ENCODE assay signal across 7 cellular contexts in the genomic region with DNA sequence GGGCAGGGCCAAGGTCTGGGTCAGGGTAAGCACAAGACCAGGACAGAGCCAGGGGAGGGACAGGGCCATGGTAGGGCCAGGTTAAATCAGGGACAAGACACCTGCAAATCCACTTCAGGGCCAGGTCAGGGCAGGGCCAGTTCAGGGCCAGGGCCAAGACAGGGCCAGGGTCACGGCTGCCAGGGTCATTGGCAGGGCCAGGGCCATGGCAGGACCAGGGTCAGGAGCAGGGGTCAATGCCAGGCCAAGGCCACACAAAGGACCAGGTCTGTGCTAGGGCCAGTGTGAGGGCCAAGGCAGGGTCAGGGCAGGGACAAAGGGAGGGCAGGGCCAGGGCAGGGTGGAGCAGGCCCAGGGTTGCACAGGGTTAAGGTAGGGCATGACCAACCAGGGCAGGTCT.
DNase-seq lines count a peak whose midpoint lies in the region; ATAC-seq, FAIRE-seq and TF ChIP-seq lines count a peak whose summit lies in the region.
"Not testable (repeated sequence)": the region's sequence is repeated elsewhere in the genome, so short reads cannot be mapped to it uniquely, and the experiment has no call there.

No MANE protein-coding gene starts in this region.

- not testable (repeated sequence) for H3K4me1 ChIP-seq in right cardiac atrium (ENCODE audit: control insufficient read depth, insufficient read depth, low read length); kidney (ENCODE audit: control insufficient read depth in 1 of 2, insufficient read depth in 1 of 2, low read depth in 1 of 2, low read length in 2 of 2); neural progenitor cell; sigmoid colon; upper lobe of right lung

- not testable (repeated sequence) for TF ChIP-seq CTCF in chondrocyte (IDR thresholded peaks at IDR 0.05); kidney (IDR thresholded peaks at IDR 0.05; ENCODE audit: borderline replicate concordance, extremely low read depth, insufficient read depth); neural progenitor cell (IDR thresholded peaks at IDR 0.05); sigmoid colon (IDR thresholded peaks at IDR 0.05); upper lobe of right lung (IDR thresholded peaks at IDR 0.05)

- H3K9me3 ChIP-seq in right cardiac atrium (ENCODE audit: control insufficient read depth, low read length); kidney (ENCODE audit: control insufficient read depth in 1 of 2, low read length in 2 of 2); neural progenitor cell (ENCODE audit: low read depth); sigmoid colon; upper lobe of right lung: not testable (repeated sequence)

- not testable (repeated sequence) for H4K20me1 ChIP-seq in neural progenitor cell (ENCODE audit: low read depth)

- H2AFZ ChIP-seq in neural progenitor cell (replicated peaks) = not testable (repeated sequence)

- not testable (repeated sequence) for ATAC-seq in Right ventricle myocardium superior (ENCODE audit: poor library complexity); right cardiac atrium; upper lobe of right lung

- not testable (repeated sequence) for H3K4me1 Mint-ChIP-seq in chondrocyte (ENCODE audit: low read depth); neural progenitor cell

- not testable (repeated sequence) for TF ChIP-seq EP300 in sigmoid colon (IDR thresholded peaks at IDR 0.05)

- not testable (repeated sequence) for H3K4me2 ChIP-seq in neural progenitor cell

- H3K9me3 Mint-ChIP-seq in chondrocyte (ENCODE audit: low read depth); neural progenitor cell: not testable (repeated sequence)

- not testable (repeated sequence) for H3K79me2 ChIP-seq in neural progenitor cell (ENCODE audit: low read depth)

- H3K27ac ChIP-seq in right cardiac atrium (ENCODE audit: low read length); kidney (ENCODE audit: low read depth in 2 of 2, low read length in 2 of 2); neural progenitor cell; sigmoid colon; upper lobe of right lung: not testable (repeated sequence)

- not testable (repeated sequence) for H3K36me3 ChIP-seq in kidney (ENCODE audit: control insufficient read depth in 1 of 2, insufficient read depth in 2 of 2, low read length in 2 of 2); neural progenitor cell; sigmoid colon; upper lobe of right lung

- not testable (repeated sequence) for H3K27me3 ChIP-seq in right cardiac atrium (ENCODE audit: control insufficient read depth, insufficient read depth); neural progenitor cell; sigmoid colon; upper lobe of right lung

- H3K4me3 Mint-ChIP-seq in chondrocyte (ENCODE audit: unreplicated experiment); neural progenitor cell: not testable (repeated sequence)

- not testable (repeated sequence) for H3K27me3 Mint-ChIP-seq in chondrocyte (ENCODE audit: low read depth); neural progenitor cell (ENCODE audit: insufficient read depth, low read depth)

- intact Hi-C loops in Right ventricle myocardium superior (cut with DNase I); right cardiac atrium (cut with DNase I); kidney (cut with DNase I); sigmoid colon (cut with DNase I); upper lobe of right lung (cut with DNase I): not testable (repeated sequence)

- DNase-seq in chondrocyte (ENCODE audit: low spot score) (peak; percentile 94), Right ventricle myocardium superior (peak; percentile 34), right cardiac atrium (peak in 2 of 3 donors; percentile 33 to 48), kidney (peak; percentile 41), neural progenitor cell (ENCODE audit: low spot score) (peak; percentile 0), sigmoid colon (peak; percentile 46), upper lobe of right lung (peak; percentile 66)

- not testable (repeated sequence) for FAIRE-seq in kidney (lab: Jason Lieb, UNC)

- not testable (repeated sequence) for TF ChIP-seq POLR2A in sigmoid colon (IDR thresholded peaks at IDR 0.05)

- not testable (repeated sequence) for H3F3A ChIP-seq in neural progenitor cell (ENCODE audit: low read depth)

- H3K27ac Mint-ChIP-seq in chondrocyte (ENCODE audit: unreplicated experiment); neural progenitor cell: not testable (repeated sequence)

- WGBS in right cardiac atrium = 39% methylated on average over 1 of the region's 1 CpG
- WGBS in sigmoid colon, 2 donors = 23 to 49% methylated on average over 1 of the region's 1 CpG

- not testable (repeated sequence) for H3K36me3 Mint-ChIP-seq in chondrocyte (ENCODE audit: low read depth); neural progenitor cell

- H3K9ac ChIP-seq in kidney (ENCODE audit: low read length in 2 of 2); neural progenitor cell: not testable (repeated sequence)

- H3K4me3 ChIP-seq in right cardiac atrium (ENCODE audit: low read length); kidney (ENCODE audit: low read length in 2 of 2); neural progenitor cell; sigmoid colon; upper lobe of right lung: not testable (repeated sequence)

Comparison
In these comparisons a context has a peak if more than half of its experiments do, and no peak if none do; other contexts are left out.
1. DNase-seq: peak in every context shown above with its lines; median percentile 94 in chondrocyte; 66 in upper lobe of right lung; 46 in sigmoid colon; 41 in kidney; 40 in right cardiac atrium; 34 in Right ventricle myocardium superior; 0 in neural progenitor cell.